1 cellular context compared by ENCODE assay signal in genomic region chr7:17374157-17374556, GRCh38.
TF ChIP-seq lines count a peak whose summit lies in the region.

No MANE protein-coding gene starts in this region.

TF ChIP-seq in GM12878, 131 proteins besides CTCF, POLR2A, EP300 and RAD21 (continued from another document):
- TF ChIP-seq SKIL (IDR thresholded peaks at IDR 0.05; ENCODE audit: low read depth, poor library complexity, severe bottlenecking), result peak; percentile 25
- no peak for TF ChIP-seq RB1 (IDR thresholded peaks at IDR 0.05; ENCODE audit: borderline replicate concordance)
- TF ChIP-seq CBX3 (IDR thresholded peaks at IDR 0.05; ENCODE audit: borderline replicate concordance, low read depth), result no peak
- TF ChIP-seq NFIC (IDR thresholded peaks at IDR 0.05; ENCODE audit: low read depth, low read length), result no peak
- TF ChIP-seq E2F4 (IDR thresholded peaks at IDR 0.05; ENCODE audit: low read depth, low read length), result no peak
- no peak for TF ChIP-seq CHD1 (IDR thresholded peaks at IDR 0.05; ENCODE audit: low read depth, low read length)
- peak; percentile 69 for TF ChIP-seq IKZF1 (conservative IDR thresholded peaks at IDR 0.05)
- peak; percentile 76; the same call in 1 of the 2 replicates for TF ChIP-seq BMI1 (IDR thresholded peaks at IDR 0.05; ENCODE audit: borderline replicate concordance)
- peak; percentile 99 for TF ChIP-seq MTA2 (IDR thresholded peaks at IDR 0.05; ENCODE audit: low read depth)
- TF ChIP-seq SRF (IDR thresholded peaks at IDR 0.05; ENCODE audit: low read depth in 2 of 2, low read length in 2 of 2), result no peak
- no peak for TF ChIP-seq SUPT20H (IDR thresholded peaks at IDR 0.05; ENCODE audit: borderline replicate concordance, control insufficient read depth, low read depth, low read length)
- peak; percentile 80 for TF ChIP-seq ATF7 (IDR thresholded peaks at IDR 0.05; ENCODE audit: low read depth)
- peak; percentile 56 to 59; a peak in 2 of 4 replicates for TF ChIP-seq IKZF2 (IDR thresholded peaks at IDR 0.05)
- peak; percentile 90 for TF ChIP-seq MEF2B (IDR thresholded peaks at IDR 0.05; ENCODE audit: partially characterized antibody, poor library complexity, severe bottlenecking)
- TF ChIP-seq CEBPB (IDR thresholded peaks at IDR 0.05; ENCODE audit: borderline replicate concordance in 1 of 2, low read depth in 2 of 2, low read length in 2 of 2), result peak in 1 of 2 experiments; percentile 38; a peak in 1 of 4 replicates
- TF ChIP-seq BCLAF1 (IDR thresholded peaks at IDR 0.05), result no peak
- no peak for TF ChIP-seq SIN3A (IDR thresholded peaks at IDR 0.05; ENCODE audit: low read depth, low read length)
